13 cellular contexts compared by ENCODE assay signal in the genomic region with DNA sequence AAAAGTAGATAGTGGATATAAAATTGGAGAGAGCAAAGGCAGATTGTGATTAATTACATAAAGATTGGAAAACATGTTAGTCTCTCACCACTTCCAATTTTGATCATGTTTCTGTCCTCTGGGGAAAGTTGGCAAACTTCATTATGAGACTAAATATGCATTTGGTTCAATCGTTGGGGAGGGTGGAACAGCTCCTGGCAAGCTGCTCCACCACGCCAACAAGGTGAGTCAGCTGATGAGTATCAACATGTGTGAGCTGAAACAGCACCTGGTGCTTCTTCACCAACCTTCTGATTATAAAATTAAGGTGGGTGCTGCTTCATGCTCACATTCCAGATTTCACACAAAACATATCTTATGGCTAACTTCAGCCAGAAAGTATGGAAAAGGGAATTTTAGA.
"Had no signal": no experiment of that assay in that cellular context is flagged by ENCODE, and none has a peak within 500 bp of the region (broad histone marks: within the 10 kb centered on the region; RNA-seq: fewer than 3 reads in every experiment).

No MANE protein-coding gene starts in this region.

- H3K9me3 ChIP-seq: esophagus squamous epithelium, heart right ventricle, tibial nerve had no signal

- H3K4me1 ChIP-seq: heart right ventricle, tibial nerve had no signal

- H3K27me3 ChIP-seq: esophagus squamous epithelium, heart right ventricle, tibial nerve had no signal

- H3K4me1 Mint-ChIP-seq: neural crest cell; stimulated activated effector memory CD8-positive, alpha-beta T cell treated with anti-CD3 and anti-CD28 coated beads, Interleukin-12 subunit alpha, Interleukin-12 subunit beta, amount 100 ng/mL, for 72 hours had no signal

- H3K36me3 Mint-ChIP-seq: stimulated activated effector memory CD8-positive, alpha-beta T cell treated with anti-CD3 and anti-CD28 coated beads, Interleukin-12 subunit alpha, Interleukin-12 subunit beta, amount 100 ng/mL, for 72 hours had no signal

- H3K36me3 ChIP-seq: esophagus squamous epithelium, heart right ventricle, tibial nerve had no signal

- H3K27ac Mint-ChIP-seq: activated T-helper 2 cell treated with anti-CD3 and anti-CD28 coated beads, Interferon-gamma antibody, Interleukin-2, Interleukin-4, amounts not matched to agents 10 μg/mL and 5 μg/mL and 100 μg/mL, durations not matched to agents 14 hours and 24 hours and 36 hours; stimulated activated effector memory CD8-positive, alpha-beta T cell treated with anti-CD3 and anti-CD28 coated beads, Interleukin-12 subunit alpha, Interleukin-12 subunit beta, amount 100 ng/mL, for 72 hours had no signal

- H3K4me3 Mint-ChIP-seq: neural crest cell; stimulated activated effector memory CD8-positive, alpha-beta T cell treated with anti-CD3 and anti-CD28 coated beads, Interleukin-12 subunit alpha, Interleukin-12 subunit beta, amount 100 ng/mL, for 72 hours had no signal

- H3K9me3 Mint-ChIP-seq: neural crest cell had no signal

- DNase-seq: activated naive CD4-positive, alpha-beta T cell treated with anti-CD3 and anti-CD28 coated beads, Interleukin-2, amount 50 U/mL, for 16 hours; amniotic stem cell; esophagus squamous epithelium; foreskin melanocyte; heart right ventricle; kidney; left ventricle myocardium superior; small intestine had no signal

- H3K27ac ChIP-seq: esophagus squamous epithelium, heart right ventricle, tibial nerve had no signal

- H3K4me3 ChIP-seq: esophagus squamous epithelium, heart right ventricle, tibial nerve had no signal

- ATAC-seq: activated CD4-positive, CD25-positive, alpha-beta regulatory T cell treated with anti-CD3 and anti-CD28 coated beads, Interleukin-2, amount 50 U/mL, for 24 hours; heart right ventricle; left ventricle myocardium superior; stimulated activated effector memory CD8-positive, alpha-beta T cell treated with anti-CD3 and anti-CD28 coated beads, Interleukin-12 subunit alpha, Interleukin-12 subunit beta, amount 100 ng/mL, for 72 hours had no signal
